In the genomic region with DNA sequence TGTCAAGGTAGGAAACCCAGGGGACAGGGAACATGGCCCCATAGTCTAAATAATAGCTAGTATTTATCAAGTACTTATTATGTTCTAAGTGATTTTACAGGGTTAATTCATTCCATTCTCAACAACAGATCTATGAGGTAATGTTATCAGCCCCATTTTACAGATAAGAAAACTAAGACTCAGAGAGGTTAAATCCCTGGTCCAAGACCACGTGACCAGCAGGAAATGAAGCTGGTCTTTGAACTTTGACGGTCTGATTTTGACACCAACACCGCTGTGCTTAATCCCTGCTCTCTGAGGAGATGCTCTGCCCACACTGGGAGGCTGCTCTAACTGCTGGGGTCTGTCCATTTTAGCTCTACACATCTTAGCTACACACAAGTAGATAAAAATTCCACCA, we compare ENCODE assay signal across 30 cellular contexts.
"Had no signal": no experiment of that assay in that cellular context is flagged by ENCODE, and none has a peak within 500 bp of the region (broad histone marks: within the 10 kb centered on the region; RNA-seq: fewer than 3 reads in every experiment).

No MANE protein-coding gene starts in this region.

- H3K9me3 Mint-ChIP-seq: nephron, neural progenitor cell, type B pancreatic cell had no signal

- H3K4me2 ChIP-seq: neural progenitor cell, smooth muscle cell had no signal

- H3K27me3 Mint-ChIP-seq: progenitor cell of endocrine pancreas; stimulated activated memory B cell treated with anti-CD40 and anti-IgM and Interleukin-4, amounts not matched to agents 10 μg/mL and 1 μg/mL and 100 μg/mL, for 72 hours had no signal

- H3K36me3 Mint-ChIP-seq: natural killer cell; neural progenitor cell; stimulated activated memory B cell treated with anti-CD40 and anti-IgM and Interleukin-4, amounts not matched to agents 10 μg/mL and 1 μg/mL and 100 μg/mL, for 72 hours; type B pancreatic cell had no signal

- DNase-seq: natural killer cell; occipital lobe; ovary; psoas muscle; right cardiac atrium; spleen; stimulated activated CD4-positive, alpha-beta T cell treated with anti-CD3 and anti-CD28 coated beads, Interleukin-12 subunit alpha, Interleukin-12 subunit beta, amount 100 ng/mL, for 4 hours; stimulated activated CD4-positive, alpha-beta T cell treated with anti-CD3 and anti-CD28 coated beads, Interleukin-1b, Interleukin-23, amount 100 ng/mL, for 48 hours; stimulated activated CD4-positive, alpha-beta T cell treated with anti-CD3 and anti-CD28 coated beads, Interleukin-4, amount 100 ng/mL, for 1 hour; stimulated activated CD4-positive, alpha-beta T cell treated with anti-CD3 and anti-CD28 coated beads, Interleukin-4, amount 100 ng/mL, for 4 hours; stimulated activated CD8-positive, alpha-beta memory T cell treated with anti-CD3 and anti-CD28 coated beads, Interleukin-4, amount 100 ng/mL, for 48 hours; stimulated activated naive CD4-positive, alpha-beta T cell; stimulated activated naive CD8-positive, alpha-beta T cell treated with anti-CD3 and anti-CD28 coated beads, Interleukin-15, amount 100 ng/mL, for 72 hours; stimulated activated naive CD8-positive, alpha-beta T cell treated with anti-CD3 and anti-CD28 coated beads, Interleukin-15, Interleukin-2, amounts not matched to agents 100 U/mL and 50 U/mL, for 24 hours; substantia nigra; testis; tibial artery; transverse colon; upper lobe of right lung; uterus had no signal

- H2AFZ ChIP-seq: neural progenitor cell, parathyroid adenoma had no signal

- ATAC-seq: natural killer cell; psoas muscle; right cardiac atrium; sciatic nerve; stimulated activated memory B cell treated with anti-CD40 and anti-IgM and Interleukin-4, amounts not matched to agents 10 μg/mL and 1 μg/mL and 100 μg/mL, for 72 hours; stimulated activated naive CD8-positive, alpha-beta T cell treated with anti-CD3 and anti-CD28 coated beads, Interleukin-15, amount 100 ng/mL, for 72 hours; stimulated activated naive CD8-positive, alpha-beta T cell treated with anti-CD3 and anti-CD28 coated beads, Interleukin-15, Interleukin-2, amounts not matched to agents 100 U/mL and 50 U/mL, for 24 hours; upper lobe of right lung had no signal

- H3K9me3 ChIP-seq: ovary, psoas muscle, suprapubic skin, testis, tibial artery, transverse colon, upper lobe of right lung, uterus had no signal

- H3K27me3 ChIP-seq: neural progenitor cell, ovary, suprapubic skin, testis, transverse colon, uterus had no signal

- H3K27ac Mint-ChIP-seq: natural killer cell; nephron; neural progenitor cell; progenitor cell of endocrine pancreas; stimulated activated memory B cell treated with anti-CD40 and anti-IgM and Interleukin-4, amounts not matched to agents 10 μg/mL and 1 μg/mL and 100 μg/mL, for 72 hours; stimulated activated naive CD8-positive, alpha-beta T cell treated with anti-CD3 and anti-CD28 coated beads, Interleukin-15, amount 100 ng/mL, for 72 hours; type B pancreatic cell had no signal

- H3K4me1 ChIP-seq: neural progenitor cell, parathyroid adenoma, psoas muscle, spleen, testis, tibial artery, transverse colon, upper lobe of right lung, uterus had no signal

- H3K4me3 ChIP-seq: neural progenitor cell, ovary, psoas muscle, skin epidermis, smooth muscle cell, spleen, suprapubic skin, testis, tibial artery, transverse colon, upper lobe of right lung, uterus had no signal

- H3K4me1 Mint-ChIP-seq: natural killer cell; nephron; neural progenitor cell; stimulated activated memory B cell treated with anti-CD40 and anti-IgM and Interleukin-4, amounts not matched to agents 10 μg/mL and 1 μg/mL and 100 μg/mL, for 72 hours had no signal

- H3K79me2 ChIP-seq: parathyroid adenoma had no signal

- H3K4me3 Mint-ChIP-seq: natural killer cell; nephron; neural progenitor cell; stimulated activated memory B cell treated with anti-CD40 and anti-IgM and Interleukin-4, amounts not matched to agents 10 μg/mL and 1 μg/mL and 100 μg/mL, for 72 hours; stimulated activated naive CD8-positive, alpha-beta T cell treated with anti-CD3 and anti-CD28 coated beads, Interleukin-15, amount 100 ng/mL, for 72 hours; type B pancreatic cell had no signal

- H3K27ac ChIP-seq: neural progenitor cell, ovary, parathyroid adenoma, psoas muscle, skin epidermis, spleen, suprapubic skin, testis, tibial artery, transverse colon, upper lobe of right lung, uterus had no signal

- H3K36me3 ChIP-seq: neural progenitor cell, ovary, spleen, suprapubic skin, tibial artery, transverse colon, upper lobe of right lung, uterus had no signal

- H3K9ac ChIP-seq: neural progenitor cell, parathyroid adenoma had no signal
